13 cellular contexts compared by ENCODE assay signal in genomic region chr1:6353948-6354658, GRCh38. TPM values are rescaled to one million over a fixed set of nuclear protein-coding genes. Genes with fewer than 3 reads are reported as not detected.
DNase-seq lines count a peak whose midpoint lies in the region; ATAC-seq and TF ChIP-seq lines count a peak whose summit lies in the region.
"Had no signal": no experiment of that assay in that cellular context is flagged by ENCODE, and none has a peak within 500 bp of the region (broad histone marks: within the 10 kb centered on the region; RNA-seq: fewer than 3 reads in every experiment).

No MANE protein-coding gene starts in this region.

- ATAC-seq in body of pancreas (peak; percentile 63), gastrocnemius medialis (peak; percentile 71 to 84)
- no peak for ATAC-seq in stimulated activated naive B cell treated with anti-CD40 and anti-IgM and Interleukin-4, amounts not matched to agents 10 μg/mL and 1 μg/mL and 100 μg/mL, for 72 hours (replicated peaks)

- H3K9me3 Mint-ChIP-seq in HFFc6 = no peaks in the 10 kb centered on the region
- H3K9me3 Mint-ChIP-seq in stimulated activated naive B cell treated with anti-CD40 and anti-IgM and Interleukin-4, amounts not matched to agents 10 μg/mL and 1 μg/mL and 100 μg/mL, for 72 hours = no peaks in the 10 kb centered on the region
- H3K9me3 Mint-ChIP-seq: activated CD4-positive, alpha-beta T cell treated with anti-CD3 and anti-CD28 coated beads, Interleukin-2, amount 10 ng/mL, durations not matched to agents 24 days and 14 days; activated naive CD4-positive, alpha-beta T cell treated with anti-CD3 and anti-CD28 coated beads, Interleukin-2, amount 50 U/mL, for 24 hours; CD4-positive, CD25-positive, alpha-beta regulatory T cell had no signal

- no peaks in the 10 kb centered on the region for H3K9me3 ChIP-seq in body of pancreas
- H3K9me3 ChIP-seq in gastrocnemius medialis = no peaks in the 10 kb centered on the region
- no peaks in the 10 kb centered on the region for H3K9me3 ChIP-seq in testis
- H3K9me3 ChIP-seq: prostate gland, SJSA1 had no signal

- intact Hi-C loops in body of pancreas (cut with DNase I) (no loop called here), gastrocnemius medialis (cut with DNase I; ENCODE audit: low total_unique reads) (loop anchor here (5.0 kb wide), 1 partner anchor 38 kb away; the partner anchor contains the start of gene ACOT7), testis (cut with DNase I; ENCODE audit: low total_unique reads) (no loop called here)

- WGBS in body of pancreas, 2 donors = 22 to 33% methylated on average over 8 to 14 of the region's 14 CpGs
- 52 to 57% methylated on average over 11 to 14 of the region's 14 CpGs for WGBS in testis, 2 donors

- H3K36me3 ChIP-seq in body of pancreas (replicated peaks in 1 of 2; ENCODE audit: insufficient read depth in 1 of 2, low read depth in 2 of 2) = no peaks in the 10 kb centered on the region
- H3K36me3 ChIP-seq in gastrocnemius medialis = no peaks in the 10 kb centered on the region
- H3K36me3 ChIP-seq in testis (ENCODE audit: low read depth, missing control alignments) = no peaks in the 10 kb centered on the region
- H3K36me3 ChIP-seq: prostate gland had no signal

- H3K4me3 Mint-ChIP-seq in HFFc6 = no peak overlapping the region
- no peak overlapping the region for H3K4me3 Mint-ChIP-seq in stimulated activated naive B cell treated with anti-CD40 and anti-IgM and Interleukin-4, amounts not matched to agents 10 μg/mL and 1 μg/mL and 100 μg/mL, for 72 hours
- H3K4me3 Mint-ChIP-seq: activated CD4-positive, alpha-beta T cell treated with anti-CD3 and anti-CD28 coated beads, Interleukin-2, amount 10 ng/mL, durations not matched to agents 24 days and 14 days; activated naive CD4-positive, alpha-beta T cell treated with anti-CD3 and anti-CD28 coated beads, Interleukin-2, amount 50 U/mL, for 24 hours; CD4-positive, CD25-positive, alpha-beta regulatory T cell had no signal

- H3K4me1 Mint-ChIP-seq in HFFc6 (ENCODE audit: low read depth) = peaks cover 12% of the 10 kb centered on the region
- H3K4me1 Mint-ChIP-seq in stimulated activated naive B cell treated with anti-CD40 and anti-IgM and Interleukin-4, amounts not matched to agents 10 μg/mL and 1 μg/mL and 100 μg/mL, for 72 hours = peaks cover 6 to 7% of the 10 kb centered on the region in 2 donors

- H3K36me3 Mint-ChIP-seq in HFFc6 (ENCODE audit: low read depth) = no peaks in the 10 kb centered on the region
- H3K36me3 Mint-ChIP-seq in stimulated activated naive B cell treated with anti-CD40 and anti-IgM and Interleukin-4, amounts not matched to agents 10 μg/mL and 1 μg/mL and 100 μg/mL, for 72 hours = peaks cover 0 to 2% of the 10 kb centered on the region in 2 donors
- H3K36me3 Mint-ChIP-seq: activated naive CD4-positive, alpha-beta T cell treated with anti-CD3 and anti-CD28 coated beads, Interleukin-2, amount 50 U/mL, for 24 hours; CD4-positive, CD25-positive, alpha-beta regulatory T cell had no signal

- H3K27me3 ChIP-seq in body of pancreas (no peaks in the 10 kb centered on the region), gastrocnemius medialis (no peaks in the 10 kb centered on the region), testis (no peaks in the 10 kb centered on the region)
- H3K27me3 ChIP-seq: SJSA1 had no signal

- peak overlapping the region; percentile 21; the same call in 1 of the 2 replicates for H3K27ac Mint-ChIP-seq in HFFc6
- H3K27ac Mint-ChIP-seq in stimulated activated naive B cell treated with anti-CD40 and anti-IgM and Interleukin-4, amounts not matched to agents 10 μg/mL and 1 μg/mL and 100 μg/mL, for 72 hours = no peak overlapping the region
- H3K27ac Mint-ChIP-seq: activated CD4-positive, alpha-beta T cell treated with anti-CD3 and anti-CD28 coated beads, Interleukin-2, amount 10 ng/mL, durations not matched to agents 24 days and 14 days; activated naive CD4-positive, alpha-beta T cell treated with anti-CD3 and anti-CD28 coated beads, Interleukin-2, amount 50 U/mL, for 24 hours; CD4-positive, CD25-positive, alpha-beta regulatory T cell had no signal

- TF ChIP-seq POLR2A in body of pancreas (IDR thresholded peaks at IDR 0.05) (no peak), gastrocnemius medialis (IDR thresholded peaks at IDR 0.05) (no peak), testis (IDR thresholded peaks at IDR 0.05) (no peak)

- H3K27ac ChIP-seq in body of pancreas (peak overlapping the region; percentile 13 to 79 (median 38)), gastrocnemius medialis (peak overlapping the region; percentile 27 to 80 (median 58)), testis (no peak overlapping the region)
- H3K27ac ChIP-seq: SJSA1 had no signal

- H3K4me1 ChIP-seq in body of pancreas (peaks cover 70% of the 10 kb centered on the region), gastrocnemius medialis (peaks cover 30 to 38% of the 10 kb centered on the region in 2 donors), testis (peaks cover 40% of the 10 kb centered on the region)

- in situ Hi-C loops in gastrocnemius medialis (cut with MboI; ENCODE audit: low sequenced_read_pairs in 4 of 4) = loop anchor here in 2 of 4 donors (10.0 kb wide), 1 partner anchor 51 kb away; no protein-coding TSS in a partner anchor

- peaks cover 1% of the 10 kb centered on the region; the same call in 1 of the 2 replicates for H3K27me3 Mint-ChIP-seq in HFFc6 (ENCODE audit: insufficient read depth)
- no peaks in the 10 kb centered on the region for H3K27me3 Mint-ChIP-seq in stimulated activated naive B cell treated with anti-CD40 and anti-IgM and Interleukin-4, amounts not matched to agents 10 μg/mL and 1 μg/mL and 100 μg/mL, for 72 hours
- H3K27me3 Mint-ChIP-seq: activated CD4-positive, alpha-beta T cell treated with anti-CD3 and anti-CD28 coated beads, Interleukin-2, amount 10 ng/mL, durations not matched to agents 24 days and 14 days; activated naive CD4-positive, alpha-beta T cell treated with anti-CD3 and anti-CD28 coated beads, Interleukin-2, amount 50 U/mL, for 24 hours; CD4-positive, CD25-positive, alpha-beta regulatory T cell had no signal

- H3K4me3 ChIP-seq in body of pancreas (no peak overlapping the region), gastrocnemius medialis (peak overlapping the region in 1 of 4 donors; percentile 6), testis (no peak overlapping the region)
- H3K4me3 ChIP-seq: prostate gland, SJSA1 had no signal

- TF ChIP-seq CTCF in HFFc6 (IDR thresholded peaks at IDR 0.05) = no peak
- no peak for TF ChIP-seq CTCF in body of pancreas (IDR thresholded peaks at IDR 0.05)
- no peak for TF ChIP-seq CTCF in gastrocnemius medialis (IDR thresholded peaks at IDR 0.05 in 4 of 5, conservative IDR thresholded peaks at IDR 0.05 in 1 of 5)
- no peak for TF ChIP-seq CTCF in testis (IDR thresholded peaks at IDR 0.05)

- DNase-seq in HFFc6 = no peak
- peak; percentile 61 to 77 (median 73) for DNase-seq in body of pancreas
- DNase-seq in hepatic stellate cell (ENCODE audit: low spot score) = peak; percentile 45
- DNase-seq in gastrocnemius medialis = peak; percentile 76 to 82
- DNase-seq in stimulated activated naive B cell treated with anti-CD40 and anti-IgM and Interleukin-4, amounts not matched to agents 10 μg/mL and 1 μg/mL and 100 μg/mL, for 72 hours = no peak
- DNase-seq in 8988T = no peak
- no peak for DNase-seq in testis
- no peak for DNase-seq in HPDE6-E6E7 (ENCODE audit: extremely low spot score)
- DNase-seq: activated CD4-positive, alpha-beta T cell treated with anti-CD3 and anti-CD28 coated beads, Interleukin-2, amount 10 ng/mL, durations not matched to agents 24 days and 14 days; CD4-positive, CD25-positive, alpha-beta regulatory T cell had no signal

RNA-seq across cellular contexts. Expression of gene ACOT7, which starts 39.5 kb away (rescaled TPM):
- 100 to 1,000 TPM; 103 to 125 (median 111) TPM for total RNA-seq in HFFc6 (2021; fragmentation: NEBNext Ultra II Directional; extraction: Animal tissue kit (Norgen Biotek cat#: 25700))
- total RNA-seq in body of pancreas (10 to 100 TPM in 1 of 2 donors, 1 to 10 TPM in 1; 6.0 to 33.0 TPM), gastrocnemius medialis (1 to 10 TPM; 1.3 to 5.8 (median 3.2) TPM), testis (10 to 100 TPM; 50.3 to 52.5 TPM)
- polyA plus RNA-seq in testis (ENCODE audit: insufficient read depth, low read depth, low replicate concordance) = 72.8 TPM

Comparison
In these comparisons a context has a peak if more than half of its experiments do, and no peak if none do; other contexts are left out.
1. DNase-seq: peak in body of pancreas (4 of 4), hepatic stellate cell (single experiment) and gastrocnemius medialis (2 of 2); none in HFFc6 (single experiment), stimulated activated naive B cell treated with anti-CD40 and anti-IgM and Interleukin-4, amounts not matched to agents 10 μg/mL and 1 μg/mL and 100 μg/mL, for 72 hours (single experiment), 8988T (single experiment), testis (single experiment) and HPDE6-E6E7 (single experiment).
2. ATAC-seq: peak in body of pancreas (single experiment) and gastrocnemius medialis (2 of 2); none in stimulated activated naive B cell treated with anti-CD40 and anti-IgM and Interleukin-4, amounts not matched to agents 10 μg/mL and 1 μg/mL and 100 μg/mL, for 72 hours (0 of 2).
3. H3K27ac ChIP-seq: peak in body of pancreas (4 of 4) and gastrocnemius medialis (4 of 4); none in testis (0 of 2).